1 cellular context compared by ENCODE assay signal in genomic region chr3:45907769-45908705, GRCh38.
TF ChIP-seq lines count a peak whose summit lies in the region.

No MANE protein-coding gene starts in this region.

TF ChIP-seq in K562, 482 proteins besides CTCF, POLR2A, EP300 and RAD21 (continued from another document):
- TF ChIP-seq, protein P1, sequence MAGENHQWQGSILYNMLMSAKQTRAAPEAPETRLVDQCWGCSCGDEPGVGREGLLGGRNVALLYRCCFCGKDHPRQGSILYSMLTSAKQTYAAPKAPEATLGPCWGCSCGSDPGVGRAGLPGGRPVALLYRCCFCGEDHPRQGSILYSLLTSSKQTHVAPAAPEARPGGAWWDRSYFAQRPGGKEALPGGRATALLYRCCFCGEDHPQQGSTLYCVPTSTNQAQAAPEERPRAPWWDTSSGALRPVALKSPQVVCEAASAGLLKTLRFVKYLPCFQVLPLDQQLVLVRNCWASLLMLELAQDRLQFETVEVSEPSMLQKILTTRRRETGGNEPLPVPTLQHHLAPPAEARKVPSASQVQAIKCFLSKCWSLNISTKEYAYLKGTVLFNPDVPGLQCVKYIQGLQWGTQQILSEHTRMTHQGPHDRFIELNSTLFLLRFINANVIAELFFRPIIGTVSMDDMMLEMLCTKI (IDR thresholded peaks at IDR 0.05; ENCODE audit: partially characterized antibody): no peak
- TF ChIP-seq, protein P2, sequence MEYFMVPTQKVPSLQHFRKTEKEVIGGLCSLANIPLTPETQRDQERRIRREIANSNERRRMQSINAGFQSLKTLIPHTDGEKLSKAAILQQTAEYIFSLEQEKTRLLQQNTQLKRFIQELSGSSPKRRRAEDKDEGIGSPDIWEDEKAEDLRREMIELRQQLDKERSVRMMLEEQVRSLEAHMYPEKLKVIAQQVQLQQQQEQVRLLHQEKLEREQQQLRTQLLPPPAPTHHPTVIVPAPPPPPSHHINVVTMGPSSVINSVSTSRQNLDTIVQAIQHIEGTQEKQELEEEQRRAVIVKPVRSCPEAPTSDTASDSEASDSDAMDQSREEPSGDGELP (CRISPR knock-in tag; IDR thresholded peaks at IDR 0.05; ENCODE audit: borderline replicate concordance): peak; percentile 30; the same call in 1 of the 2 replicates
- TF ChIP-seq MCM2 (IDR thresholded peaks at IDR 0.05; ENCODE audit: low read depth): no peak
